Comparison of ENCODE assay signal across 8 cellular contexts in genomic region chr1:19811206-19811851, GRCh38. TPM values are rescaled to one million over a fixed set of nuclear protein-coding genes. Genes with fewer than 3 reads are reported as not detected.
DNase-seq lines count a peak whose midpoint lies in the region; ATAC-seq and TF ChIP-seq lines count a peak whose summit lies in the region.

No MANE protein-coding gene starts in this region.

- no peaks in the 10 kb centered on the region for H3K27me3 ChIP-seq in osteoblast (ENCODE audit: insufficient read depth, low read length)

- peak; percentile 40 for ATAC-seq in effector memory CD8-positive, alpha-beta T cell (replicated peaks)

- no peaks in the 10 kb centered on the region for H3K79me2 ChIP-seq in osteoblast (ENCODE audit: insufficient read depth, low read length)

- no peaks in the 10 kb centered on the region for H3K4me1 Mint-ChIP-seq in effector memory CD8-positive, alpha-beta T cell (ENCODE audit: low read depth in 2 of 2)

- no peaks in the 10 kb centered on the region for H3K9me3 ChIP-seq in osteoblast (ENCODE audit: low read depth, low read length)

- H3K4me1 ChIP-seq in osteoblast (ENCODE audit: insufficient read depth, low read length) = no peaks in the 10 kb centered on the region

- DNase-seq in CD1c-positive myeloid dendritic cell (ENCODE audit: extremely low spot score) (peak; percentile 57), HuH-7.5 (ENCODE audit: low spot score) (peak; percentile 49), osteoblast (ENCODE audit: insufficient read length, low spot score, missing footprints) (peak; percentile 90), SK-N-DZ (ENCODE audit: low spot score) (no peak), medulla oblongata (ENCODE audit: extremely low spot score) (no peak), NCI-H526 treated with DMSO at 0.1 percent for 48 hours (lab: John Stamatoyannopoulos, UW) (no peak)
- DNase-seq in activated CD4-positive, alpha-beta T cell treated with anti-CD3 and anti-CD28 coated beads for 24 hours (ENCODE audit: low read depth in 2 of 2) = peak; percentile 28 to 46
- DNase-seq in effector memory CD8-positive, alpha-beta T cell = peak; percentile 13 to 37 (median 27)

- no peak overlapping the region for H3K27ac ChIP-seq in osteoblast (ENCODE audit: low read depth, low read length)

- H3K27me3 Mint-ChIP-seq in effector memory CD8-positive, alpha-beta T cell = peaks cover 0 to 13% of the 10 kb centered on the region in 2 donors

- H3K36me3 Mint-ChIP-seq in effector memory CD8-positive, alpha-beta T cell (ENCODE audit: insufficient read depth) = peaks cover 3% of the 10 kb centered on the region

- no peak overlapping the region for H3K4me3 Mint-ChIP-seq in effector memory CD8-positive, alpha-beta T cell

- H3K4me2 ChIP-seq in osteoblast (ENCODE audit: insufficient read depth, low read length) = no peak overlapping the region

- no peak overlapping the region for H3K27ac Mint-ChIP-seq in effector memory CD8-positive, alpha-beta T cell

- no peaks in the 10 kb centered on the region for H4K20me1 ChIP-seq in osteoblast (ENCODE audit: insufficient read depth, low read length)

- H2AFZ ChIP-seq in osteoblast (ENCODE audit: low read length) = no peak overlapping the region

- no peak overlapping the region for H3K4me3 ChIP-seq in osteoblast (ENCODE audit: insufficient read depth, low read length)

- no peaks in the 10 kb centered on the region for H3K36me3 ChIP-seq in osteoblast (ENCODE audit: insufficient read depth, low read length)

- peak; percentile 69 for TF ChIP-seq CTCF in osteoblast (IDR thresholded peaks at IDR 0.05; ENCODE audit: extremely low read depth, low read depth, low read length)

- no peaks in the 10 kb centered on the region for H3K9me3 Mint-ChIP-seq in effector memory CD8-positive, alpha-beta T cell

RNA-seq across cellular contexts. Expression of gene RNF186, which starts 3.8 kb away (rescaled TPM):
- total RNA-seq in osteoblast = not detected in 2 replicates
- polyA plus RNA-seq in SK-N-DZ (2014; cell fraction: cytosol; rRNA removed) = not detected in 2 replicates
- polyA plus RNA-seq in SK-N-DZ (2014; cell fraction: nucleus; rRNA removed) = not detected in 2 replicates

RNA-seq across cellular contexts. Expression of gene TMCO4, which starts 11.6 kb away (rescaled TPM):
- total RNA-seq in osteoblast = 24.2 and 27.5 TPM in 2 replicates
- 0.44 TPM in 1 of 2 replicates, not detected in the other for polyA plus RNA-seq in SK-N-DZ (2014; cell fraction: cytosol; rRNA removed)
- polyA plus RNA-seq in SK-N-DZ (2014; cell fraction: nucleus; rRNA removed) = 0.77 TPM in 1 of 2 replicates, not detected in the other

Comparison
In these comparisons a context has a peak if more than half of its experiments do, and no peak if none do; other contexts are left out.
1. DNase-seq: peak in CD1c-positive myeloid dendritic cell (single experiment), HuH-7.5 (single experiment), activated CD4-positive, alpha-beta T cell treated with anti-CD3 and anti-CD28 coated beads for 24 hours (2 of 2), effector memory CD8-positive, alpha-beta T cell (3 of 3) and osteoblast (single experiment); none in SK-N-DZ (single experiment), medulla oblongata (single experiment) and NCI-H526 treated with DMSO at 0.1 percent for 48 hours (single experiment).